Comparison of ENCODE assay signal across 1 cellular context in the genomic region with DNA sequence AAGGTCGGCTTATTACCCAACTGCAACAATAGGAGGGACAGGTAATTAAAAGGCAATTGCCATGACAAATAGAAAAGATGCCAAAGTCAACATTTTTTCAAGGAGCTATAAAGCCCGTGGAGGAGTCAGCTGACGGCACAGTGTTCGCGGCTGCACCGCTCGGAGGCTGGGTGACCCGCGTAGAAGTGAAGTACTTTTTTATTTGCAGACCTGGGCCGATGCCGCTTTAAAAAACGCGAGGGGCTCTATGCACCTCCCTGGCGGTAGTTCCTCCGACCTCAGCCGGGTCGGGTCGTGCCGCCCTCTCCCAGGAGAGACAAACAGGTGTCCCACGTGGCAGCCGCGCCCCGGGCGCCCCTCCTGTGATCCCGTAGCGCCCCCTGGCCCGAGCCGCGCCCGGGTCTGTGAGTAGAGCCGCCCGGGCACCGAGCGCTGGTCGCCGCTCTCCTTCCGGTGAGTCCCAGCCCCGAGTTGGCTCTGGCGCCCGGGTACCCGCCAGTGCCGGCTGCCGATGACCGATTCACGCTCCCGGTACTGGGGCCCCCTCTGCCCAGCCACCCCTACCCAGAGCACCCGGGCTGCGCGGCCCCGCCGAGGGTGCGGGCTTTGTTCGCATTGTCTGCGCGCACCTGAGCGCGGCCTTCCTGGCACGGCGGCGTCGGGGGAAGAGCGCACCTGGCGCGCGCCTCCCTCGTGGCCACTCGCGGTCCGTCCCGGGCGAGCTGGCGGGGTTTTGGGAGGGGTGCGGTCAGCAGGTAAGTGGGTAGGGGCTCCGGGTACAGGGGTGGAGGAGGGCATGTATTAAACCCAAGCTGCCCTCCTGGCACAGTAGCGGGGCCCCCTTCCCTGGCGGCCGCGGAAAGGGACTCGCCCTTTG.
TF ChIP-seq lines count a peak whose summit lies in the region.

A gene with protein sequence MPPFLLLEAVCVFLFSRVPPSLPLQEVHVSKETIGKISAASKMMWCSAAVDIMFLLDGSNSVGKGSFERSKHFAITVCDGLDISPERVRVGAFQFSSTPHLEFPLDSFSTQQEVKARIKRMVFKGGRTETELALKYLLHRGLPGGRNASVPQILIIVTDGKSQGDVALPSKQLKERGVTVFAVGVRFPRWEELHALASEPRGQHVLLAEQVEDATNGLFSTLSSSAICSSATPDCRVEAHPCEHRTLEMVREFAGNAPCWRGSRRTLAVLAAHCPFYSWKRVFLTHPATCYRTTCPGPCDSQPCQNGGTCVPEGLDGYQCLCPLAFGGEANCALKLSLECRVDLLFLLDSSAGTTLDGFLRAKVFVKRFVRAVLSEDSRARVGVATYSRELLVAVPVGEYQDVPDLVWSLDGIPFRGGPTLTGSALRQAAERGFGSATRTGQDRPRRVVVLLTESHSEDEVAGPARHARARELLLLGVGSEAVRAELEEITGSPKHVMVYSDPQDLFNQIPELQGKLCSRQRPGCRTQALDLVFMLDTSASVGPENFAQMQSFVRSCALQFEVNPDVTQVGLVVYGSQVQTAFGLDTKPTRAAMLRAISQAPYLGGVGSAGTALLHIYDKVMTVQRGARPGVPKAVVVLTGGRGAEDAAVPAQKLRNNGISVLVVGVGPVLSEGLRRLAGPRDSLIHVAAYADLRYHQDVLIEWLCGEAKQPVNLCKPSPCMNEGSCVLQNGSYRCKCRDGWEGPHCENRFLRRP (plus strand): TSS at position 138 of the 877 bp plus-strand sequence. CDS start 9,460 bp downstream, outside the sequence.

TF ChIP-seq in HCT116, 20 proteins besides CTCF, POLR2A, EP300 and RAD21 (continued from another document):
- TF ChIP-seq POLR2AphosphoS5 (IDR thresholded peaks at IDR 0.05; ENCODE audit: low read depth, low read length) = no peak
- no peak for TF ChIP-seq EZH2 (IDR thresholded peaks at IDR 0.05)
- no peak for TF ChIP-seq YY1 (IDR thresholded peaks at IDR 0.05; ENCODE audit: extremely low read depth, insufficient replicate concordance, low read depth, low read length)
- TF ChIP-seq, protein P1, sequence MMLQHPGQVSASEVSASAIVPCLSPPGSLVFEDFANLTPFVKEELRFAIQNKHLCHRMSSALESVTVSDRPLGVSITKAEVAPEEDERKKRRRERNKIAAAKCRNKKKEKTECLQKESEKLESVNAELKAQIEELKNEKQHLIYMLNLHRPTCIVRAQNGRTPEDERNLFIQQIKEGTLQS (IDR thresholded peaks at IDR 0.05) = no peak
- no peak for TF ChIP-seq ZFX (IDR thresholded peaks at IDR 0.05)
- TF ChIP-seq, protein P2, sequence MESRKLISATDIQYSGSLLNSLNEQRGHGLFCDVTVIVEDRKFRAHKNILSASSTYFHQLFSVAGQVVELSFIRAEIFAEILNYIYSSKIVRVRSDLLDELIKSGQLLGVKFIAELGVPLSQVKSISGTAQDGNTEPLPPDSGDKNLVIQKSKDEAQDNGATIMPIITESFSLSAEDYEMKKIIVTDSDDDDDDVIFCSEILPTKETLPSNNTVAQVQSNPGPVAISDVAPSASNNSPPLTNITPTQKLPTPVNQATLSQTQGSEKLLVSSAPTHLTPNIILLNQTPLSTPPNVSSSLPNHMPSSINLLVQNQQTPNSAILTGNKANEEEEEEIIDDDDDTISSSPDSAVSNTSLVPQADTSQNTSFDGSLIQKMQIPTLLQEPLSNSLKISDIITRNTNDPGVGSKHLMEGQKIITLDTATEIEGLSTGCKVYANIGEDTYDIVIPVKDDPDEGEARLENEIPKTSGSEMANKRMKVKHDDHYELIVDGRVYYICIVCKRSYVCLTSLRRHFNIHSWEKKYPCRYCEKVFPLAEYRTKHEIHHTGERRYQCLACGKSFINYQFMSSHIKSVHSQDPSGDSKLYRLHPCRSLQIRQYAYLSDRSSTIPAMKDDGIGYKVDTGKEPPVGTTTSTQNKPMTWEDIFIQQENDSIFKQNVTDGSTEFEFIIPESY (IDR thresholded peaks at IDR 0.05; ENCODE audit: extremely low read depth, insufficient replicate concordance, low read length) = no peak
